ENCODE assay signal across 15 cellular contexts in the genomic region with DNA sequence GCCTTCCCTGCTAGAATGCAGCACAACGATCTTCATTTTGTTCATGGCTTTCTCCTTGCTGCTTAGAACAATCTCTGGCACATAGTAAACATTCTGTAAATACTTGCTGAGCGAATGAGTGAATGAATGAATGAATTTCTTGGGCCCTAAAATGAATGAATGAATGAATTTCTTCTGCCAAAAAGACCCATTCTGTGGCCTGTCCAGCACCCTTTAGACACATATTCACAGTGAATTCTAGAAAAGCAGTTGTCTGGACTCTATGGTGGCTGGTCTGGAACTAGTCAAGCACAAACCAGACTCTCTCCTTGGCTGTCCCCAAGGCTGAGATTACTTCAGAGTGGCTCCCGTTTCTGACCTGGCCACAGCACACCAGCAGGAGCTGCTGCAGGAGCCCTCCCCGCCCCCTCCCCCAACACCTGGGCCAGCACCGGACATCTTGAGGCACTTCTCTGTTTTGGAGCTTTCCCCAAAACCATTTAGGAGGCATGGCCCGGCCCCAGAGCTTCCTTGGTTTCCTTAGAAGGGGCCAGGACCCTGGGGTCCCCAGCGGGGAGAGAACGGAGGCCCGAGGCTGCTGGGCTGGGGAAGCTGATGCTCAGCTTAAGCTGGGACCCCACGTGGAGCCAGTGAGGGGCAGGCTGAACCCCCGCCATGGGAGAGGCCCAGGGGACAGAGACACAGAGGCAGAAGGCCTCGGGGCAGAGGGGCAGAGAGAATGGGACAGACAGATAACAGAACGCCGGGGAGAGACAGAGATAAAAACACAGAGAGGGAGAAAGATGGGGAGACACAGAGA.
DNase-seq lines count a peak whose midpoint lies in the region; ATAC-seq, FAIRE-seq and TF ChIP-seq lines count a peak whose summit lies in the region.
"Had no signal": no experiment of that assay in that cellular context is flagged by ENCODE, and none has a peak within 500 bp of the region (broad histone marks: within the 10 kb centered on the region; RNA-seq: fewer than 3 reads in every experiment).

No MANE protein-coding gene starts in this region.

- no peak overlapping the region for H3K4ac ChIP-seq in H9 (ENCODE audit: low read depth, low read length)

- H3K23ac ChIP-seq in H9 (ENCODE audit: insufficient read length, low read depth, low read length): no peak overlapping the region

- no peak overlapping the region for H2BK12ac ChIP-seq in H9 (ENCODE audit: insufficient read length, low read depth, low read length)

- no peaks in the 10 kb centered on the region for H4K20me1 ChIP-seq in H9 (ENCODE audit: control insufficient read depth, insufficient read depth, insufficient read length)
- H4K20me1 ChIP-seq in astrocyte (ENCODE audit: insufficient read depth, low read length): no peaks in the 10 kb centered on the region
- H4K20me1 ChIP-seq: BLaER1 had no signal

- no peak overlapping the region for H2AK5ac ChIP-seq in H9 (ENCODE audit: insufficient read length, low read length)

- no peak overlapping the region for H3K14ac ChIP-seq in H9 (ENCODE audit: insufficient read depth, low read length)

- no peaks in the 10 kb centered on the region for H3K23me2 ChIP-seq in H9 (ENCODE audit: insufficient read length, low read depth, low read length, poor library complexity, severe bottlenecking)

- no peak overlapping the region for H3T11ph ChIP-seq in H9 (ENCODE audit: low read length)

- H4K91ac ChIP-seq in H9 (ENCODE audit: insufficient read length, low read depth, low read length): no peak overlapping the region

- H2AFZ ChIP-seq in H9 (ENCODE audit: low read length) (no peak overlapping the region), astrocyte (ENCODE audit: low read depth, low read length) (peak overlapping the region; percentile 56)

- H3K36me3 ChIP-seq in astrocyte (ENCODE audit: insufficient read depth, low read length): no peaks in the 10 kb centered on the region
- no peaks in the 10 kb centered on the region for H3K36me3 ChIP-seq in right lobe of liver
- H3K36me3 ChIP-seq: BLaER1, neutrophil had no signal

- H3K4me1 Mint-ChIP-seq in H9: peaks cover 4 to 14% of the 10 kb centered on the region in 2 experiments; a peak in 3 of 4 replicates
- no peaks in the 10 kb centered on the region for H3K4me1 Mint-ChIP-seq in astrocyte (ENCODE audit: low read depth, unreplicated experiment)
- H3K4me1 Mint-ChIP-seq: activated CD4-positive, alpha-beta memory T cell treated with anti-CD3 and anti-CD28 coated beads, Interleukin-2, amount 10 ng/mL, durations not matched to agents 7 days and 5 days had no signal

- H3K27ac ChIP-seq in H9 (ENCODE audit: insufficient read length, low read depth, low read length): no peak overlapping the region
- no peak overlapping the region for H3K27ac ChIP-seq in astrocyte (ENCODE audit: low read depth, low read length)
- H3K27ac ChIP-seq in right lobe of liver: no peak overlapping the region
- H3K27ac ChIP-seq: BLaER1, neutrophil had no signal

- H3K27me3 Mint-ChIP-seq in H9 (ENCODE audit: low read depth) (peaks cover 6% of the 10 kb centered on the region; the same call in 1 of the 2 replicates), astrocyte (ENCODE audit: low read depth, unreplicated experiment) (peaks cover 21% of the 10 kb centered on the region)
- H3K27me3 Mint-ChIP-seq: activated CD4-positive, alpha-beta memory T cell treated with anti-CD3 and anti-CD28 coated beads, Interleukin-2, amount 10 ng/mL, durations not matched to agents 7 days and 5 days had no signal

- intact Hi-C loops in right lobe of liver (cut with DNase I): no loop called here
- intact Hi-C loops in sciatic nerve (cut with DNase I): no loop called here

- DNase-seq in H9: no peak
- no peak for DNase-seq in astrocyte (ENCODE audit: low read depth)
- peak in 2 of 3 donors; percentile 24 to 44 for DNase-seq in right lobe of liver
- peak; percentile 56 for DNase-seq in sciatic nerve (ENCODE audit: low spot score)
- DNase-seq in activated gamma-delta T cell treated with Interleukin-2 at 50 U/mL for 16 hours: no peak
- DNase-seq in NAMALWA (ENCODE audit: low spot score): no peak
- DNase-seq: activated CD4-positive, alpha-beta memory T cell treated with anti-CD3 and anti-CD28 coated beads, Interleukin-2, amount 10 ng/mL, durations not matched to agents 7 days and 5 days; DMS153; HFFc6; stimulated activated CD4-positive, alpha-beta T cell treated with anti-CD3 and anti-CD28 coated beads, Interleukin-4, amount 100 ng/mL, for 1 hour had no signal

- H4K8ac ChIP-seq in H9 (replicated peaks; ENCODE audit: insufficient read length, low read depth, low read length): no peak overlapping the region

- no peak overlapping the region for H2BK120ac ChIP-seq in H9 (ENCODE audit: low read depth, low read length, poor library complexity, severe bottlenecking)

- H3K27ac Mint-ChIP-seq in H9 (peak overlapping the region in 2 of 3 experiments; percentile 31 to 35; a peak in 2 of 7 replicates), astrocyte (ENCODE audit: unreplicated experiment) (no peak overlapping the region)
- H3K27ac Mint-ChIP-seq: activated CD4-positive, alpha-beta memory T cell treated with anti-CD3 and anti-CD28 coated beads, Interleukin-2, amount 10 ng/mL, durations not matched to agents 7 days and 5 days; HFFc6 had no signal

- H2BK15ac ChIP-seq in H9 (ENCODE audit: low read depth, low read length): no peak overlapping the region

- no peak overlapping the region for H4K5ac ChIP-seq in H9 (ENCODE audit: insufficient read length, low read depth, low read length)

- H3K56ac ChIP-seq in H9 (ENCODE audit: insufficient read length, low read depth, low read length): no peak overlapping the region

- H3K36me3 Mint-ChIP-seq in H9 (ENCODE audit: insufficient read depth in 1 of 3, low read depth in 3 of 3) (peaks cover 2 to 8% (median 2%) of the 10 kb centered on the region in 3 experiments; a peak in 6 of 7 replicates), astrocyte (ENCODE audit: low read depth, unreplicated experiment) (no peaks in the 10 kb centered on the region)

- H3K4me3 ChIP-seq in astrocyte (ENCODE audit: insufficient read depth, low read depth, low read length) (no peak overlapping the region), right lobe of liver (no peak overlapping the region)
- H3K4me3 ChIP-seq: BLaER1 had no signal

- H3K4me3 Mint-ChIP-seq in H9 (no peak overlapping the region), astrocyte (ENCODE audit: unreplicated experiment) (no peak overlapping the region)
- H3K4me3 Mint-ChIP-seq: activated CD4-positive, alpha-beta memory T cell treated with anti-CD3 and anti-CD28 coated beads, Interleukin-2, amount 10 ng/mL, durations not matched to agents 7 days and 5 days; HFFc6 had no signal

- H3K79me2 ChIP-seq in H9 (ENCODE audit: insufficient read depth, low read length): no peaks in the 10 kb centered on the region
- no peaks in the 10 kb centered on the region for H3K79me2 ChIP-seq in astrocyte (ENCODE audit: insufficient read depth, low read length)

- no peak for FAIRE-seq in astrocyte (lab: Jason Lieb, UNC)
- FAIRE-seq: frontal cortex, RCC 7860 had no signal

- no peaks in the 10 kb centered on the region for H3K4me1 ChIP-seq in H9 (ENCODE audit: insufficient read depth, low read length)
- H3K4me1 ChIP-seq in astrocyte (ENCODE audit: insufficient read depth, low read length): peaks cover 9% of the 10 kb centered on the region
- no peaks in the 10 kb centered on the region for H3K4me1 ChIP-seq in right lobe of liver

- no peaks in the 10 kb centered on the region for H3K79me1 ChIP-seq in H9 (ENCODE audit: insufficient read depth, low read depth, low read length, poor library complexity, severe bottlenecking)

- TF ChIP-seq POLR2A in right lobe of liver (IDR thresholded peaks at IDR 0.05): no peak

- no peak overlapping the region for H3K9ac ChIP-seq in H9 (ENCODE audit: extremely low read depth, insufficient read length, low read length)
- H3K9ac ChIP-seq in astrocyte (ENCODE audit: low read length): no peak overlapping the region
- H3K9ac ChIP-seq: BLaER1 had no signal

- H3K9me3 ChIP-seq in H9 (ENCODE audit: control insufficient read depth, low read depth, low read length) (no peaks in the 10 kb centered on the region), astrocyte (ENCODE audit: insufficient read depth, low read depth, low read length) (no peaks in the 10 kb centered on the region), right lobe of liver (no peaks in the 10 kb centered on the region)
- H3K9me3 ChIP-seq: neutrophil had no signal

- H2BK20ac ChIP-seq in H9 (ENCODE audit: low read depth, low read length, poor library complexity, severe bottlenecking): no peak overlapping the region

- WGBS in H9 (ENCODE audit: extremely low coverage, insufficient read length, low lambda C conversion rate): no CpG with 5 or more reads among the region's 14 CpGs
- 87% methylated on average over 13 of the region's 14 CpGs for WGBS in right lobe of liver (ENCODE audit: insufficient coverage, low coverage, low lambda C conversion rate, missing lambda C conversion rate)

- H2BK5ac ChIP-seq in H9 (ENCODE audit: insufficient read length, low read length): no peak overlapping the region

- no peak overlapping the region for H3K18ac ChIP-seq in H9 (ENCODE audit: insufficient read length, low read depth, low read length)

- H3K4me2 ChIP-seq in H9 (ENCODE audit: insufficient read depth, insufficient read length, low read length) (no peak overlapping the region), astrocyte (ENCODE audit: low read length) (no peak overlapping the region)
- H3K4me2 ChIP-seq: BLaER1 had no signal

- ATAC-seq in right lobe of liver (no peak), sciatic nerve (no peak), HG02852 (IDR thresholded peaks at IDR 0.05; ENCODE audit: unreplicated experiment) (no peak)

- no peaks in the 10 kb centered on the region for H3K27me3 ChIP-seq in H9 (ENCODE audit: insufficient read depth, low read length)
- peaks cover 5% of the 10 kb centered on the region for H3K27me3 ChIP-seq in astrocyte (ENCODE audit: insufficient read depth, low read length)
- no peaks in the 10 kb centered on the region for H3K27me3 ChIP-seq in right lobe of liver
- H3K27me3 ChIP-seq: BLaER1, neutrophil had no signal

- TF ChIP-seq CTCF in H9 (conservative IDR thresholded peaks at IDR 0.05) (no peak), astrocyte (IDR thresholded peaks at IDR 0.05; ENCODE audit: insufficient read depth, low read depth, low read length) (no peak), right lobe of liver (IDR thresholded peaks at IDR 0.05) (no peak)

- H3K9me3 Mint-ChIP-seq in H9 (peaks cover 8 to 9% of the 10 kb centered on the region in 2 experiments), astrocyte (ENCODE audit: unreplicated experiment) (peaks cover 4% of the 10 kb centered on the region)

Comparison
In these comparisons a context has a peak if more than half of its experiments do, and no peak if none do; other contexts are left out.
1. DNase-seq: peak in right lobe of liver (2 of 3) and sciatic nerve (single experiment); none in H9 (single experiment), astrocyte (single experiment), activated gamma-delta T cell treated with Interleukin-2 at 50 U/mL for 16 hours (single experiment) and NAMALWA (single experiment).